ENCODE assay signal across 1 cellular context in the genomic region with DNA sequence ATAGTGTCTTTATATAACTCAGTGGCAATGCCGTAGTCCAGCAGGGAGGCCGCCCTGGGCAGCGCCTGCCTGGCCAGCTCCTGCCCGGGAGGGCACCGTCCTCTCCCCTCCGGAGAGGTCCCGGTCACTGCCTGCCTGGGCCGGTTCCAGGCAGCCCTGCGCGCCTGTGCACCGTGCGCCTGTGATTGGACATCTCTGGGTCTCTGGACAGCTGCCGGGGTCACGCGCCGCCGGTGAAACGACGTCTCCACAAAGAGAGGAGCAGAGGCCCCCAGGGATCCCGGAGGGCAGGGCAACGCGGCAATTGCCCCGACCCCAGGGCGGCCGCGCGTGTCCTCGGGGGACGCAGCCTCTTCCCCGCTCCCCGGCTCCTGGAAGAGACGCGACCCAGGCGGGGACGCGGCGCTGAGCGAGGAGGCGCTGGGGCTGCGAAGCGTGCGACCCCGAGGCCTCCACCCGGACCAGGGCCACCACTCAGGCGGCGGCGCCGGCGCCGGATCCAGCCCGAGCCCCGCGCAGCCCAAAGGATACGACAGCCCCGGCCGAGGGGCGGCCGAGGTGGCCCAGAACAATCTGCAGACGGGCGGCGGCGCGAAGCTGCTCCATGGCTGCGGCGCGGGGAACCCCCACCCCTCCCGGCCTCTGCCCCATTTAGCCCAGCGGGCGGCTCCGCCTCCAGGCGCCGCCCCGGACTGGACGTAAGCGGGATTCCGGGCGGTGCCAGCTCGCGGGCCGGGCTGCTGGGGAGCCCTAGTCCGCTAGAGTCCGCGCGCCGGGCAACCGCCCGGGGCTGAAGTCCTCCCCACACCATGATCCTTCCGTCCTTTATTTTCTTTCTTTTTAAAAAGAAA.
TF ChIP-seq lines count a peak whose summit lies in the region.

A gene (minus strand): TSS at position 628 of the 851 bp plus-strand sequence. CDS start 22 bp downstream, at position 606.

TF ChIP-seq in K562, 482 proteins besides CTCF, POLR2A, EP300 and RAD21 (continued from another document and continues in another):
- TF ChIP-seq, protein P1, sequence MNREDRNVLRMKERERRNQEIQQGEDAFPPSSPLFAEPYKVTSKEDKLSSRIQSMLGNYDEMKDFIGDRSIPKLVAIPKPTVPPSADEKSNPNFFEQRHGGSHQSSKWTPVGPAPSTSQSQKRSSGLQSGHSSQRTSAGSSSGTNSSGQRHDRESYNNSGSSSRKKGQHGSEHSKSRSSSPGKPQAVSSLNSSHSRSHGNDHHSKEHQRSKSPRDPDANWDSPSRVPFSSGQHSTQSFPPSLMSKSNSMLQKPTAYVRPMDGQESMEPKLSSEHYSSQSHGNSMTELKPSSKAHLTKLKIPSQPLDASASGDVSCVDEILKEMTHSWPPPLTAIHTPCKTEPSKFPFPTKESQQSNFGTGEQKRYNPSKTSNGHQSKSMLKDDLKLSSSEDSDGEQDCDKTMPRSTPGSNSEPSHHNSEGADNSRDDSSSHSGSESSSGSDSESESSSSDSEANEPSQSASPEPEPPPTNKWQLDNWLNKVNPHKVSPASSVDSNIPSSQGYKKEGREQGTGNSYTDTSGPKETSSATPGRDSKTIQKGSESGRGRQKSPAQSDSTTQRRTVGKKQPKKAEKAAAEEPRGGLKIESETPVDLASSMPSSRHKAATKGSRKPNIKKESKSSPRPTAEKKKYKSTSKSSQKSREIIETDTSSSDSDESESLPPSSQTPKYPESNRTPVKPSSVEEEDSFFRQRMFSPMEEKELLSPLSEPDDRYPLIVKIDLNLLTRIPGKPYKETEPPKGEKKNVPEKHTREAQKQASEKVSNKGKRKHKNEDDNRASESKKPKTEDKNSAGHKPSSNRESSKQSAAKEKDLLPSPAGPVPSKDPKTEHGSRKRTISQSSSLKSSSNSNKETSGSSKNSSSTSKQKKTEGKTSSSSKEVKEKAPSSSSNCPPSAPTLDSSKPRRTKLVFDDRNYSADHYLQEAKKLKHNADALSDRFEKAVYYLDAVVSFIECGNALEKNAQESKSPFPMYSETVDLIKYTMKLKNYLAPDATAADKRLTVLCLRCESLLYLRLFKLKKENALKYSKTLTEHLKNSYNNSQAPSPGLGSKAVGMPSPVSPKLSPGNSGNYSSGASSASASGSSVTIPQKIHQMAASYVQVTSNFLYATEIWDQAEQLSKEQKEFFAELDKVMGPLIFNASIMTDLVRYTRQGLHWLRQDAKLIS (CRISPR knock-in tag; IDR thresholded peaks at IDR 0.05) = peak; percentile 86
- TF ChIP-seq, protein P2, sequence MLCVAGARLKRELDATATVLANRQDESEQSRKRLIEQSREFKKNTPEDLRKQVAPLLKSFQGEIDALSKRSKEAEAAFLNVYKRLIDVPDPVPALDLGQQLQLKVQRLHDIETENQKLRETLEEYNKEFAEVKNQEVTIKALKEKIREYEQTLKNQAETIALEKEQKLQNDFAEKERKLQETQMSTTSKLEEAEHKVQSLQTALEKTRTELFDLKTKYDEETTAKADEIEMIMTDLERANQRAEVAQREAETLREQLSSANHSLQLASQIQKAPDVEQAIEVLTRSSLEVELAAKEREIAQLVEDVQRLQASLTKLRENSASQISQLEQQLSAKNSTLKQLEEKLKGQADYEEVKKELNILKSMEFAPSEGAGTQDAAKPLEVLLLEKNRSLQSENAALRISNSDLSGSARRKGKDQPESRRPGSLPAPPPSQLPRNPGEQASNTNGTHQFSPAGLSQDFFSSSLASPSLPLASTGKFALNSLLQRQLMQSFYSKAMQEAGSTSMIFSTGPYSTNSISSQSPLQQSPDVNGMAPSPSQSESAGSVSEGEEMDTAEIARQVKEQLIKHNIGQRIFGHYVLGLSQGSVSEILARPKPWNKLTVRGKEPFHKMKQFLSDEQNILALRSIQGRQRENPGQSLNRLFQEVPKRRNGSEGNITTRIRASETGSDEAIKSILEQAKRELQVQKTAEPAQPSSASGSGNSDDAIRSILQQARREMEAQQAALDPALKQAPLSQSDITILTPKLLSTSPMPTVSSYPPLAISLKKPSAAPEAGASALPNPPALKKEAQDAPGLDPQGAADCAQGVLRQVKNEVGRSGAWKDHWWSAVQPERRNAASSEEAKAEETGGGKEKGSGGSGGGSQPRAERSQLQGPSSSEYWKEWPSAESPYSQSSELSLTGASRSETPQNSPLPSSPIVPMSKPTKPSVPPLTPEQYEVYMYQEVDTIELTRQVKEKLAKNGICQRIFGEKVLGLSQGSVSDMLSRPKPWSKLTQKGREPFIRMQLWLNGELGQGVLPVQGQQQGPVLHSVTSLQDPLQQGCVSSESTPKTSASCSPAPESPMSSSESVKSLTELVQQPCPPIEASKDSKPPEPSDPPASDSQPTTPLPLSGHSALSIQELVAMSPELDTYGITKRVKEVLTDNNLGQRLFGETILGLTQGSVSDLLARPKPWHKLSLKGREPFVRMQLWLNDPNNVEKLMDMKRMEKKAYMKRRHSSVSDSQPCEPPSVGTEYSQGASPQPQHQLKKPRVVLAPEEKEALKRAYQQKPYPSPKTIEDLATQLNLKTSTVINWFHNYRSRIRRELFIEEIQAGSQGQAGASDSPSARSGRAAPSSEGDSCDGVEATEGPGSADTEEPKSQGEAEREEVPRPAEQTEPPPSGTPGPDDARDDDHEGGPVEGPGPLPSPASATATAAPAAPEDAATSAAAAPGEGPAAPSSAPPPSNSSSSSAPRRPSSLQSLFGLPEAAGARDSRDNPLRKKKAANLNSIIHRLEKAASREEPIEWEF (CRISPR knock-in tag; IDR thresholded peaks at IDR 0.05) = 0 out of 2 replicates have a peak, but pooled peaks have one; percentile 52
- TF ChIP-seq HNRNPLL (IDR thresholded peaks at IDR 0.05; ENCODE audit: low read depth, low read length, poor library complexity, severe bottlenecking) (peak; percentile 53), HDAC2 (IDR thresholded peaks at IDR 0.05) (0 out of 2 replicates have a peak, but pooled peaks have one; percentile 30), U2AF1 (optimal IDR thresholded peaks at IDR 0.05; ENCODE audit: low read depth, low read length) (peak; percentile 74), ELF2 (CRISPR knock-in tag; IDR thresholded peaks at IDR 0.05) (0 out of 2 replicates have a peak, but pooled peaks have one; percentile 25), MAFK (IDR thresholded peaks at IDR 0.05; ENCODE audit: low read length) (no peak), ZC3H8 (IDR thresholded peaks at IDR 0.05) (no peak), POLR2AphosphoS5 (IDR thresholded peaks at IDR 0.05; ENCODE audit: control insufficient read depth, insufficient read depth, low read depth, low read length) (peak; percentile 38; the same call in 1 of the 2 replicates)
- TF ChIP-seq, protein P3, sequence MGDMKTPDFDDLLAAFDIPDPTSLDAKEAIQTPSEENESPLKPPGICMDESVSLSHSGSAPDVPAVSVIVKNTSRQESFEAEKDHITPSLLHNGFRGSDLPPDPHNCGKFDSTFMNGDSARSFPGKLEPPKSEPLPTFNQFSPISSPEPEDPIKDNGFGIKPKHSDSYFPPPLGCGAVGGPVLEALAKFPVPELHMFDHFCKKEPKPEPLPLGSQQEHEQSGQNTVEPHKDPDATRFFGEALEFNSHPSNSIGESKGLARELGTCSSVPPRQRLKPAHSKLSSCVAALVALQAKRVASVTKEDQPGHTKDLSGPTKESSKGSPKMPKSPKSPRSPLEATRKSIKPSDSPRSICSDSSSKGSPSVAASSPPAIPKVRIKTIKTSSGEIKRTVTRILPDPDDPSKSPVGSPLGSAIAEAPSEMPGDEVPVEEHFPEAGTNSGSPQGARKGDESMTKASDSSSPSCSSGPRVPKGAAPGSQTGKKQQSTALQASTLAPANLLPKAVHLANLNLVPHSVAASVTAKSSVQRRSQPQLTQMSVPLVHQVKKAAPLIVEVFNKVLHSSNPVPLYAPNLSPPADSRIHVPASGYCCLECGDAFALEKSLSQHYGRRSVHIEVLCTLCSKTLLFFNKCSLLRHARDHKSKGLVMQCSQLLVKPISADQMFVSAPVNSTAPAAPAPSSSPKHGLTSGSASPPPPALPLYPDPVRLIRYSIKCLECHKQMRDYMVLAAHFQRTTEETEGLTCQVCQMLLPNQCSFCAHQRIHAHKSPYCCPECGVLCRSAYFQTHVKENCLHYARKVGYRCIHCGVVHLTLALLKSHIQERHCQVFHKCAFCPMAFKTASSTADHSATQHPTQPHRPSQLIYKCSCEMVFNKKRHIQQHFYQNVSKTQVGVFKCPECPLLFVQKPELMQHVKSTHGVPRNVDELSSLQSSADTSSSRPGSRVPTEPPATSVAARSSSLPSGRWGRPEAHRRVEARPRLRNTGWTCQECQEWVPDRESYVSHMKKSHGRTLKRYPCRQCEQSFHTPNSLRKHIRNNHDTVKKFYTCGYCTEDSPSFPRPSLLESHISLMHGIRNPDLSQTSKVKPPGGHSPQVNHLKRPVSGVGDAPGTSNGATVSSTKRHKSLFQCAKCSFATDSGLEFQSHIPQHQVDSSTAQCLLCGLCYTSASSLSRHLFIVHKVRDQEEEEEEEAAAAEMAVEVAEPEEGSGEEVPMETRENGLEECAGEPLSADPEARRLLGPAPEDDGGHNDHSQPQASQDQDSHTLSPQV (IDR thresholded peaks at IDR 0.05) = peak; percentile 71
- TF ChIP-seq, protein P4, sequence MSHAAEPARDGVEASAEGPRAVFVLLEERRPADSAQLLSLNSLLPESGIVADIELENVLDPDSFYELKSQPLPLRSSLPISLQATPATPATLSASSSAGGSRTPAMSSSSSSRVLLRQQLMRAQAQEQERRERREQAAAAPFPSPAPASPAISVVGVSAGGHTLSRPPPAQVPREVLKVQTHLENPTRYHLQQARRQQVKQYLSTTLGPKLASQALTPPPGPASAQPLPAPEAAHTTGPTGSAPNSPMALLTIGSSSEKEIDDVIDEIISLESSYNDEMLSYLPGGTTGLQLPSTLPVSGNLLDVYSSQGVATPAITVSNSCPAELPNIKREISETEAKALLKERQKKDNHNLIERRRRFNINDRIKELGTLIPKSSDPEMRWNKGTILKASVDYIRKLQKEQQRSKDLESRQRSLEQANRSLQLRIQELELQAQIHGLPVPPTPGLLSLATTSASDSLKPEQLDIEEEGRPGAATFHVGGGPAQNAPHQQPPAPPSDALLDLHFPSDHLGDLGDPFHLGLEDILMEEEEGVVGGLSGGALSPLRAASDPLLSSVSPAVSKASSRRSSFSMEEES (CRISPR knock-in tag; IDR thresholded peaks at IDR 0.05) = peak; percentile 26; the same call in 1 of the 2 replicates
- TF ChIP-seq, protein P5, sequence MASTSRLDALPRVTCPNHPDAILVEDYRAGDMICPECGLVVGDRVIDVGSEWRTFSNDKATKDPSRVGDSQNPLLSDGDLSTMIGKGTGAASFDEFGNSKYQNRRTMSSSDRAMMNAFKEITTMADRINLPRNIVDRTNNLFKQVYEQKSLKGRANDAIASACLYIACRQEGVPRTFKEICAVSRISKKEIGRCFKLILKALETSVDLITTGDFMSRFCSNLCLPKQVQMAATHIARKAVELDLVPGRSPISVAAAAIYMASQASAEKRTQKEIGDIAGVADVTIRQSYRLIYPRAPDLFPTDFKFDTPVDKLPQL (IDR thresholded peaks at IDR 0.05; ENCODE audit: extremely low read depth, insufficient read length) = no peak
- TF ChIP-seq, protein P6, sequence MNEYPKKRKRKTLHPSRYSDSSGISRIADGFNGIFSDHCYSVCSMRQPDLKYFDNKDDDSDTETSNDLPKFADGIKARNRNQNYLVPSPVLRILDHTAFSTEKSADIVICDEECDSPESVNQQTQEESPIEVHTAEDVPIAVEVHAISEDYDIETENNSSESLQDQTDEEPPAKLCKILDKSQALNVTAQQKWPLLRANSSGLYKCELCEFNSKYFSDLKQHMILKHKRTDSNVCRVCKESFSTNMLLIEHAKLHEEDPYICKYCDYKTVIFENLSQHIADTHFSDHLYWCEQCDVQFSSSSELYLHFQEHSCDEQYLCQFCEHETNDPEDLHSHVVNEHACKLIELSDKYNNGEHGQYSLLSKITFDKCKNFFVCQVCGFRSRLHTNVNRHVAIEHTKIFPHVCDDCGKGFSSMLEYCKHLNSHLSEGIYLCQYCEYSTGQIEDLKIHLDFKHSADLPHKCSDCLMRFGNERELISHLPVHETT (CRISPR knock-in tag; conservative IDR thresholded peaks at IDR 0.05 in 1 of 2, IDR thresholded peaks at IDR 0.05 in 1 of 2) = peak in 1 of 2 experiments; percentile 80; a peak in 2 of 4 replicates
- TF ChIP-seq, protein P7, sequence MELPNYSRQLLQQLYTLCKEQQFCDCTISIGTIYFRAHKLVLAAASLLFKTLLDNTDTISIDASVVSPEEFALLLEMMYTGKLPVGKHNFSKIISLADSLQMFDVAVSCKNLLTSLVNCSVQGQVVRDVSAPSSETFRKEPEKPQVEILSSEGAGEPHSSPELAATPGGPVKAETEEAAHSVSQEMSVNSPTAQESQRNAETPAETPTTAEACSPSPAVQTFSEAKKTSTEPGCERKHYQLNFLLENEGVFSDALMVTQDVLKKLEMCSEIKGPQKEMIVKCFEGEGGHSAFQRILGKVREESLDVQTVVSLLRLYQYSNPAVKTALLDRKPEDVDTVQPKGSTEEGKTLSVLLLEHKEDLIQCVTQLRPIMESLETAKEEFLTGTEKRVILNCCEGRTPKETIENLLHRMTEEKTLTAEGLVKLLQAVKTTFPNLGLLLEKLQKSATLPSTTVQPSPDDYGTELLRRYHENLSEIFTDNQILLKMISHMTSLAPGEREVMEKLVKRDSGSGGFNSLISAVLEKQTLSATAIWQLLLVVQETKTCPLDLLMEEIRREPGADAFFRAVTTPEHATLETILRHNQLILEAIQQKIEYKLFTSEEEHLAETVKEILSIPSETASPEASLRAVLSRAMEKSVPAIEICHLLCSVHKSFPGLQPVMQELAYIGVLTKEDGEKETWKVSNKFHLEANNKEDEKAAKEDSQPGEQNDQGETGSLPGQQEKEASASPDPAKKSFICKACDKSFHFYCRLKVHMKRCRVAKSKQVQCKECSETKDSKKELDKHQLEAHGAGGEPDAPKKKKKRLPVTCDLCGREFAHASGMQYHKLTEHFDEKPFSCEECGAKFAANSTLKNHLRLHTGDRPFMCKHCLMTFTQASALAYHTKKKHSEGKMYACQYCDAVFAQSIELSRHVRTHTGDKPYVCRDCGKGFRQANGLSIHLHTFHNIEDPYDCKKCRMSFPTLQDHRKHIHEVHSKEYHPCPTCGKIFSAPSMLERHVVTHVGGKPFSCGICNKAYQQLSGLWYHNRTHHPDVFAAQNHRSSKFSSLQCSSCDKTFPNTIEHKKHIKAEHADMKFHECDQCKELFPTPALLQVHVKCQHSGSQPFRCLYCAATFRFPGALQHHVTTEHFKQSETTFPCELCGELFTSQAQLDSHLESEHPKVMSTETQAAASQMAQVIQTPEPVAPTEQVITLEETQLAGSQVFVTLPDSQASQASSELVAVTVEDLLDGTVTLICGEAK (IDR thresholded peaks at IDR 0.05) = no peak
- TF ChIP-seq, protein P7 (CRISPR knock-in tag; IDR thresholded peaks at IDR 0.05) = no peak
